Comparison of ENCODE assay signal across 8 cellular contexts in genomic region chrX:136714626-136715599, GRCh38.
DNase-seq lines count a peak whose midpoint lies in the region; ATAC-seq, FAIRE-seq and TF ChIP-seq lines count a peak whose summit lies in the region.

No MANE protein-coding gene starts in this region.

- H3K4me1 ChIP-seq in CD4-positive, CD25-positive, alpha-beta regulatory T cell (ENCODE audit: control insufficient read depth, insufficient read depth, low read length, poor library complexity, severe bottlenecking) = peaks cover 10% of the 10 kb centered on the region
- no peaks in the 10 kb centered on the region; a peak in 1 of 4 replicates for H3K4me1 ChIP-seq in SK-N-SH (ENCODE audit: control insufficient read depth in 1 of 2, insufficient read depth in 2 of 2, low read depth in 1 of 2, low read length in 1 of 2)

- CTCF ChIA-PET in T-cell (lab: Charles Lee) = interaction anchor here in 1 of 2 donors (1.3 kb wide), 1 partner anchor 19 kb away, joined by 3 read pairs; no protein-coding TSS in a partner anchor
- CTCF ChIA-PET in SK-N-SH (lab: Yijun Ruan, JAX) = interaction anchor here (1.3 kb wide), 1 partner anchor 210 kb away, joined by 4 read pairs; no protein-coding TSS in a partner anchor

- peak in 1 of 2 donors; percentile 34 for ATAC-seq in CD4-positive, CD25-positive, alpha-beta regulatory T cell (ENCODE audit: low read depth in 2 of 2)
- ATAC-seq in HG03045 (IDR thresholded peaks at IDR 0.05; ENCODE audit: unreplicated experiment) (peak; percentile 75), T-cell (replicated peaks in 1 of 4) (peak; percentile 32 to 59 (median 36))

- H3K36me3 ChIP-seq in CD4-positive, CD25-positive, alpha-beta regulatory T cell (ENCODE audit: control insufficient read depth, insufficient read depth, low read length) = peaks cover 5% of the 10 kb centered on the region
- no peaks in the 10 kb centered on the region for H3K36me3 ChIP-seq in SK-N-SH (replicated peaks in 1 of 2; ENCODE audit: control insufficient read depth in 1 of 2, insufficient read depth in 2 of 2, low read length in 1 of 2)

- peak overlapping the region; percentile 61 for H3K27ac ChIP-seq in CD4-positive, CD25-positive, alpha-beta regulatory T cell (ENCODE audit: insufficient read depth, low read length, poor library complexity, severe bottlenecking)
- H3K27ac ChIP-seq in SK-N-SH (ENCODE audit: low read depth in 2 of 2, low read length in 1 of 2) = no peak overlapping the region

- peaks cover 19 to 56% (median 41%) of the 10 kb centered on the region in 4 donors for H3K4me1 Mint-ChIP-seq in CD4-positive, CD25-positive, alpha-beta regulatory T cell
- peaks cover 56 to 73% (median 69%) of the 10 kb centered on the region in 3 donors for H3K4me1 Mint-ChIP-seq in T-cell

- no peak overlapping the region for H3K9ac ChIP-seq in SK-N-SH

- POLR2A ChIA-PET in T-cell (lab: Charles Lee) (interaction anchor here in 1 of 2 donors (0.6 kb wide), 2 partner anchors 32 to 509 kb away, joined by 3 read pairs; no protein-coding TSS in a partner anchor), SK-N-SH (lab: Yijun Ruan, JAX) (no interaction called here)

- no peaks in the 10 kb centered on the region for H3K79me2 ChIP-seq in SK-N-SH (ENCODE audit: insufficient read depth)

- H4K20me1 ChIP-seq in SK-N-SH (ENCODE audit: insufficient read depth) = no peaks in the 10 kb centered on the region

- H3K9me2 ChIP-seq in SK-N-SH = 0 out of 2 replicates have a peak, but pooled peaks cover 3% of the 10 kb centered on the region

- H3K9me3 ChIP-seq in CD4-positive, CD25-positive, alpha-beta regulatory T cell (ENCODE audit: control insufficient read depth in 2 of 2, low read length in 2 of 2) = no peaks in the 10 kb centered on the region
- H3K9me3 ChIP-seq in SK-N-SH = no peaks in the 10 kb centered on the region

- H3F3A ChIP-seq in SK-N-SH (replicated peaks; ENCODE audit: insufficient read depth) = no peaks in the 10 kb centered on the region

- H3K27me3 ChIP-seq in CD4-positive, CD25-positive, alpha-beta regulatory T cell (ENCODE audit: control insufficient read depth, insufficient read depth, low read length) = no peaks in the 10 kb centered on the region
- no peaks in the 10 kb centered on the region for H3K27me3 ChIP-seq in SK-N-SH (ENCODE audit: insufficient read depth)

- H3K9me3 Mint-ChIP-seq in CD4-positive, CD25-positive, alpha-beta regulatory T cell = no peaks in the 10 kb centered on the region
- H3K9me3 Mint-ChIP-seq in T-cell = no peaks in the 10 kb centered on the region

- H3K4me3 Mint-ChIP-seq in CD4-positive, CD25-positive, alpha-beta regulatory T cell = peak overlapping the region; percentile 7 to 72 (median 53)
- H3K4me3 Mint-ChIP-seq in T-cell = peak overlapping the region; percentile 59 to 60 (median 60)

- TF ChIP-seq RAD21 in SK-N-SH (IDR thresholded peaks at IDR 0.05; ENCODE audit: low read length) = no peak

- H3K27me3 Mint-ChIP-seq in CD4-positive, CD25-positive, alpha-beta regulatory T cell = no peaks in the 10 kb centered on the region
- peaks cover 0 to 13% of the 10 kb centered on the region in 2 donors for H3K27me3 Mint-ChIP-seq in T-cell

- H3K36me3 Mint-ChIP-seq in CD4-positive, CD25-positive, alpha-beta regulatory T cell = no peaks in the 10 kb centered on the region
- no peaks in the 10 kb centered on the region for H3K36me3 Mint-ChIP-seq in T-cell

- no peak overlapping the region for H3K4me2 ChIP-seq in SK-N-SH

- 30% methylated on average over 6 of the region's 6 CpGs for WGBS in SK-N-SH (ENCODE audit: low lambda C conversion rate)

- H2AFZ ChIP-seq in SK-N-SH (ENCODE audit: low read depth) = no peak overlapping the region

- peak overlapping the region; percentile 61 for H3K4me3 ChIP-seq in CD4-positive, CD25-positive, alpha-beta regulatory T cell (ENCODE audit: low read depth, low read length)
- no peak overlapping the region for H3K4me3 ChIP-seq in SK-N-SH (ENCODE audit: low read depth in 2 of 2, low read length in 1 of 2)

- peak overlapping the region; percentile 22 to 98 (median 81) for H3K27ac Mint-ChIP-seq in CD4-positive, CD25-positive, alpha-beta regulatory T cell
- H3K27ac Mint-ChIP-seq in T-cell = peak overlapping the region; percentile 93 to 94

- no peak for TF ChIP-seq EP300 in SK-N-SH (IDR thresholded peaks at IDR 0.05; ENCODE audit: borderline replicate concordance in 1 of 2, low read depth in 1 of 2, low read length in 1 of 2)

- DNase-seq in CD4-positive, CD25-positive, alpha-beta regulatory T cell = no peak
- DNase-seq in GM19239 (ENCODE audit: insufficient read length, low spot score) = no peak
- no peak for DNase-seq in T-cell
- no peak for DNase-seq in A172 (ENCODE audit: low spot score)
- DNase-seq in activated gamma-delta T cell treated with Interleukin-2 at 50 U/mL for 16 hours = no peak
- no peak for DNase-seq in kidney glomerular epithelial cell (lab: John Stamatoyannopoulos, UW)
- no peak for DNase-seq in SK-N-SH

- TF ChIP-seq CTCF in SK-N-SH (IDR thresholded peaks at IDR 0.05) = no peak

- peak; percentile 93 for FAIRE-seq in GM19239 (lab: Jason Lieb, UNC)

TF ChIP-seq in SK-N-SH, 30 proteins besides CTCF, POLR2A, EP300 and RAD21:
- TF ChIP-seq GABPA (IDR thresholded peaks at IDR 0.05; ENCODE audit: low read depth) (no peak), FOXM1 (IDR thresholded peaks at IDR 0.05; ENCODE audit: low read depth) (no peak), FOXJ3 (CRISPR knock-in tag; IDR thresholded peaks at IDR 0.05) (no peak), ELF1 (IDR thresholded peaks at IDR 0.05) (no peak), MXI1 (IDR thresholded peaks at IDR 0.05; ENCODE audit: low read depth, low read length) (no peak), TAF1 (IDR thresholded peaks at IDR 0.05; ENCODE audit: borderline replicate concordance, low read depth, low read length) (no peak), EZH2phosphoT487 (IDR thresholded peaks at IDR 0.05; ENCODE audit: borderline replicate concordance, low read depth) (no peak), FOSL2 (IDR thresholded peaks at IDR 0.05; ENCODE audit: borderline replicate concordance, low read depth) (no peak), RXRA (IDR thresholded peaks at IDR 0.05; ENCODE audit: borderline replicate concordance, low read depth) (no peak)
TF ChIP-seq in SK-N-SH: peak in this region for 0.
